In the genomic region with DNA sequence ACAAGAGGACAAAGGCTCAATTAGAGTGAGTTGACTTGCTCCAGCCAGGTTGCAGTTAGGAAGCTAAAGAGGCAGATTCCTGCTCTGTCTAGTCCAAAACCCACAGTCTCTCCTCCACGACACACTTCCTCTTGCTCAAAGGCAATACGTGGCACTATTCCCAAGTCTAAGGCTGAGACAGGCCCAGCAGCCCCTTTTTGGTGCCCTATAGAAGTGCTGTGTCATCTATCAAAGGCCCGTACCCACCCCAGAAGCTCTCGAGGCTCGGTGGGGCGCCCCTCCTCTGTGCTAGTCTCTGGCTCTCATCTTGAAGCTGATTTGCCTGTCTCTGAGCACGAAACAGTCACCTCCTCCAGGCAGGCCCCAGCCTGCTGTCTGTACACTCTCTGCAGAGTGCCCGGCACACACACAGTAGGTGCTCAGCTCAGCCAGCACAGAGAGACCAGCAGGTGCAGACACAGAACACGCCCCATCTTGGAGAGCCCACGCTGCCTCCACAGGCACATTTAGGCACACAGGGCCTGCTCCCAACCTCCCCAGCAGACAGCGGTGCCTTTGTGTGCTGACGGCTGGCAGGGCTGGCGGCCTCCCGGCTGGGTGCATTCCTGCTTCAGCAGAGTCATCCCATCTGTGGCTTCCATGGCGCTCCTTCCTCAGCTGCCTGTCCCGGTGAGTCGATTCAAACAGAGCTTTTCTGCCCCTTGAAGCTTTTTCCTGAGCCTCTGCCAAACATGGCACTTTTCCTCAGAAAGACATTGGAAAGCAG, we compare ENCODE assay signal across 8 cellular contexts. TPM values are rescaled to one million over a fixed set of nuclear protein-coding genes. Genes with fewer than 3 reads are reported as not detected.
DNase-seq lines count a peak whose midpoint lies in the region; ATAC-seq, FAIRE-seq and TF ChIP-seq lines count a peak whose summit lies in the region.

No MANE protein-coding gene starts in this region.

- H3K9me3 ChIP-seq in RWPE2 (ENCODE audit: severe bottlenecking): no peaks in the 10 kb centered on the region
- H3K9me3 ChIP-seq in HepG2 (ENCODE audit: low read length): no peaks in the 10 kb centered on the region
- H3K9me3 ChIP-seq in suprapubic skin: no peaks in the 10 kb centered on the region

- H4K20me1 ChIP-seq in GM23338 (replicated peaks; ENCODE audit: insufficient read depth) (peaks cover 38% of the 10 kb centered on the region), HepG2 (ENCODE audit: insufficient read depth, low read length) (peaks cover 4% of the 10 kb centered on the region; the same call in 1 of the 2 replicates)

- H3K4me3 ChIP-seq in GM23338 (no peak overlapping the region), RWPE2 (ENCODE audit: severe bottlenecking) (no peak overlapping the region), HepG2 (replicated peaks in 1 of 3; ENCODE audit: insufficient read depth in 1 of 3, low read depth in 2 of 3, low read length in 3 of 3) (no peak overlapping the region), suprapubic skin (no peak overlapping the region)

- H3K4me1 Mint-ChIP-seq in GM23338: peaks cover 73% of the 10 kb centered on the region

- intact Hi-C loops in HepG2 (cut with micrococcal nuclease; ENCODE audit: unreplicated experiment): no loop called here
- intact Hi-C loops in posterior vena cava (cut with DNase I): loop anchor here in 1 of 2 donors (5.0 to 10.0 kb wide), 2 partner anchors 32 to 1550 kb away; no protein-coding TSS in a partner anchor

- peaks cover 13% of the 10 kb centered on the region for H3K27me3 Mint-ChIP-seq in GM23338 (ENCODE audit: insufficient read depth, low read depth, poor library complexity)

- peaks cover 97% of the 10 kb centered on the region for H3K79me2 ChIP-seq in GM23338 (replicated peaks; ENCODE audit: insufficient read depth)
- peaks cover 65% of the 10 kb centered on the region for H3K79me2 ChIP-seq in HepG2 (ENCODE audit: insufficient read depth, low read length)

- peaks cover 86% of the 10 kb centered on the region for H3K36me3 Mint-ChIP-seq in GM23338 (ENCODE audit: low read depth)

- H2AFZ ChIP-seq in GM23338: no peak overlapping the region
- H2AFZ ChIP-seq in HepG2 (ENCODE audit: low read length): no peak overlapping the region

- no peak overlapping the region for H3K9ac ChIP-seq in HepG2 (ENCODE audit: insufficient read depth, low read depth, low read length)

- ATAC-seq in GM23338 (peak; percentile 35), RWPE2 (ENCODE audit: low read depth) (no peak), HepG2 (peak; percentile 21; the same call in 2 of the 3 replicates), GM18520 (IDR thresholded peaks at IDR 0.05; ENCODE audit: unreplicated experiment) (no peak)

- H3K4me2 ChIP-seq in GM23338 (no peak overlapping the region), HepG2 (ENCODE audit: low read depth, low read length) (no peak overlapping the region)

- no peak for FAIRE-seq in HepG2 (lab: Jason Lieb, UNC)

- TF ChIP-seq EP300 in HepG2 (IDR thresholded peaks at IDR 0.05; ENCODE audit: low read depth in 2 of 2, low read length in 2 of 2): no peak
- TF ChIP-seq EP300 in HepG2 (CRISPR knock-in tag; IDR thresholded peaks at IDR 0.05; ENCODE audit: borderline replicate concordance): no peak
- no peak for TF ChIP-seq EP300 in suprapubic skin (IDR thresholded peaks at IDR 0.05)

- TF ChIP-seq RAD21 in HepG2 (CRISPR knock-in tag; IDR thresholded peaks at IDR 0.05): no peak

- no peak for TF ChIP-seq CTCF in GM23338 (conservative IDR thresholded peaks at IDR 0.05; ENCODE audit: low read depth in 2 of 2)
- no peak for TF ChIP-seq CTCF in RWPE2 (IDR thresholded peaks at IDR 0.05; ENCODE audit: poor library complexity, severe bottlenecking)
- no peak for TF ChIP-seq CTCF in HepG2 (CRISPR knock-in tag; IDR thresholded peaks at IDR 0.05)
- no peak for TF ChIP-seq CTCF in suprapubic skin (IDR thresholded peaks at IDR 0.05)

- CTCF ChIA-PET in HepG2 (lab: Yijun Ruan, JAX; ENCODE audit: low intra/inter-chr PET ratio, low total read pairs): no interaction called here

- in situ Hi-C loops in HepG2 (cut with HindIII; ENCODE audit: extremely low pct_ligation_motif_present, low pct_unique_long_range_greater_than_20kb): no loop called here

- H3K9me3 Mint-ChIP-seq in GM23338: no peaks in the 10 kb centered on the region

- H3K27ac ChIP-seq in GM23338 (ENCODE audit: low read depth) (peak overlapping the region; percentile 81), RWPE2 (ENCODE audit: poor library complexity, severe bottlenecking) (peak overlapping the region; percentile 100), HepG2 (ENCODE audit: extremely low read length, insufficient read depth, low read length) (no peak overlapping the region), suprapubic skin (peak overlapping the region; percentile 93)

- no peaks in the 10 kb centered on the region for H3K9me2 ChIP-seq in GM23338 (ENCODE audit: insufficient read depth)

- WGBS in HepG2 (ENCODE audit: low lambda C conversion rate): 97% methylated on average over 17 of the region's 17 CpGs
- WGBS in suprapubic skin: 34% methylated on average over 12 of the region's 17 CpGs

- no TSS peak for BruUV-seq in HepG2 (replicated peaks; lab: Mats Ljungman, UMichigan)

- POLR2A ChIA-PET in HepG2 (lab: Yijun Ruan, JAX): interaction anchor here (4.7 kb wide), 1 partner anchor 16 kb away, joined by 36 read pairs; no protein-coding TSS in a partner anchor

- no peak overlapping the region for H3K4me3 Mint-ChIP-seq in GM23338

- DNase-seq in GM23338 (ENCODE audit: low spot score) (no peak), RWPE2 (ENCODE audit: low spot score) (peak; percentile 66), HepG2 (ENCODE audit: low spot score) (no peak), suprapubic skin (ENCODE audit: low spot score in 2 of 2) (no peak), posterior vena cava (ENCODE audit: low spot score) (no peak), 8988T (no peak)
- DNase-seq in central memory CD4-positive, alpha-beta T cell: peak; percentile 38

- no peaks in the 10 kb centered on the region for H3K27me3 ChIP-seq in GM23338 (ENCODE audit: insufficient read depth)
- no peaks in the 10 kb centered on the region for H3K27me3 ChIP-seq in RWPE2 (ENCODE audit: insufficient read depth, poor library complexity, severe bottlenecking)
- no peaks in the 10 kb centered on the region for H3K27me3 ChIP-seq in HepG2 (ENCODE audit: control insufficient read depth in 1 of 2, insufficient read depth in 2 of 2, low read length in 2 of 2)
- H3K27me3 ChIP-seq in suprapubic skin: no peaks in the 10 kb centered on the region

- H3K36me3 ChIP-seq in GM23338 (ENCODE audit: insufficient read depth) (peaks cover 33% of the 10 kb centered on the region), RWPE2 (ENCODE audit: low read depth) (peaks cover 91% of the 10 kb centered on the region), HepG2 (replicated peaks in 1 of 2; ENCODE audit: control insufficient read depth in 1 of 2, insufficient read depth in 2 of 2, low read length in 2 of 2) (peaks cover 59 to 95% of the 10 kb centered on the region in 2 experiments), suprapubic skin (peaks cover 23% of the 10 kb centered on the region)

- TF ChIP-seq POLR2A in HepG2 (IDR thresholded peaks at IDR 0.05; ENCODE audit: insufficient read depth in 1 of 2, low read depth in 2 of 2, low read length in 2 of 2): no peak
- no peak for TF ChIP-seq POLR2A in suprapubic skin (IDR thresholded peaks at IDR 0.05)

- H3K4me1 ChIP-seq in GM23338 (ENCODE audit: insufficient read depth): peaks cover 28% of the 10 kb centered on the region
- peaks cover 92% of the 10 kb centered on the region for H3K4me1 ChIP-seq in RWPE2 (ENCODE audit: insufficient read depth, poor library complexity, severe bottlenecking)
- peaks cover 37% of the 10 kb centered on the region for H3K4me1 ChIP-seq in HepG2 (ENCODE audit: insufficient read depth, low read length)
- peaks cover 99% of the 10 kb centered on the region for H3K4me1 ChIP-seq in suprapubic skin

- H3K27ac Mint-ChIP-seq in GM23338: peak overlapping the region; percentile 91

- H3F3A ChIP-seq in GM23338 (replicated peaks; ENCODE audit: low read depth): peaks cover 4% of the 10 kb centered on the region; the same call in 1 of the 2 replicates

TF ChIP-seq in GM23338, 12 proteins besides CTCF, POLR2A, EP300 and RAD21:
- TF ChIP-seq NANOG (IDR thresholded peaks at IDR 0.05; ENCODE audit: borderline replicate concordance) (no peak), JUNB (IDR thresholded peaks at IDR 0.05; ENCODE audit: unreplicated experiment) (no peak), ZNF331 (CRISPR knock-in tag; IDR thresholded peaks at IDR 0.05; ENCODE audit: low read depth) (no peak)

RNA-seq across cellular contexts. Expression of a gene that starts 52.7 kb away (rescaled TPM):
- total RNA-seq in GM23338 (2014; rRNA removed; shearing (Covaris generic)): 204 and 233 TPM in 2 replicates
- polyA plus RNA-seq in GM23338 (2016; fragmentation: Nextera tagmentation; extraction: Ambion mirVana): 55.4 and 58.4 TPM in 2 replicates
- total RNA-seq in HepG2 (2016; rRNA removed; fragmentation: Illumina TruSeq; extraction: Trizol): 98.5 and 125 TPM in 2 replicates
- total RNA-seq in HepG2 (2016; cell fraction: cytosol; rRNA removed; fragmentation: Illumina TruSeq; extraction: Trizol; ENCODE audit: low read depth): 28.5 and 28.7 TPM in 2 replicates
- 92.9 and 102 TPM in 2 replicates for total RNA-seq in HepG2 (2016; cell fraction: insoluble cytoplasmic fraction; rRNA removed; fragmentation: Illumina TruSeq; extraction: Trizol)
- 39.3 and 47.1 TPM in 2 replicates for total RNA-seq in HepG2 (2016; cell fraction: membrane; rRNA removed; fragmentation: Illumina TruSeq; extraction: Trizol)
- 73.0 and 81.6 TPM in 2 replicates for total RNA-seq in HepG2 (2016; cell fraction: nucleus; rRNA removed; fragmentation: Illumina TruSeq; extraction: Trizol)
- polyA plus RNA-seq in HepG2 (2011; rRNA removed): 50.7 and 60.6 TPM in 2 replicates
- polyA plus RNA-seq in HepG2 (2011; cell fraction: cytosol; rRNA removed): 31.6 and 39.3 TPM in 2 replicates
- 68.4 and 91.3 TPM in 2 replicates for polyA plus RNA-seq in HepG2 (2011; cell fraction: nucleus; rRNA removed)
- 88.3 and 93.4 TPM in 2 replicates for polyA plus RNA-seq in HepG2 (2012)
- polyA plus RNA-seq in HepG2 (2016; cell fraction: cytosol; fragmentation: Illumina TruSeq; extraction: Trizol; ENCODE audit: low read depth): 3.6 and 4.2 TPM in 2 replicates
- 72.0 and 110 TPM in 2 replicates for polyA plus RNA-seq in HepG2 (2016; cell fraction: insoluble cytoplasmic fraction; fragmentation: Illumina TruSeq; extraction: Trizol; ENCODE audit: low read depth)
- polyA plus RNA-seq in HepG2 (2016; cell fraction: membrane; fragmentation: Illumina TruSeq; extraction: Trizol; ENCODE audit: low read depth): 8.1 and 11.6 TPM in 2 replicates
- polyA plus RNA-seq in HepG2 (2016; cell fraction: nucleus; fragmentation: Illumina TruSeq; extraction: Trizol; ENCODE audit: insufficient read depth, low read depth): 106 and 113 TPM in 2 replicates
- 124 and 180 TPM in 2 replicates for polyA minus RNA-seq in HepG2 (2011; rRNA and poly(A)+ RNA removed; ENCODE audit: low replicate concordance)
- 125 and 176 TPM in 2 replicates for polyA minus RNA-seq in HepG2 (2011; cell fraction: cytosol; rRNA and poly(A)+ RNA removed)
- polyA minus RNA-seq in HepG2 (2011; cell fraction: nucleus; rRNA and poly(A)+ RNA removed): 61.9 and 97.5 TPM in 2 replicates
- 100 to 1,000 TPM; 284 to 323 (median 294) TPM for total RNA-seq in suprapubic skin
- total RNA-seq in posterior vena cava: 100 to 1,000 TPM; 831 to 938 TPM

Comparison
In these comparisons a context has a peak if more than half of its experiments do, and no peak if none do; other contexts are left out.
1. ATAC-seq: peak in GM23338 (single experiment) and HepG2 (single experiment); none in RWPE2 (single experiment) and GM18520 (single experiment).
2. DNase-seq: peak in RWPE2 (single experiment) and central memory CD4-positive, alpha-beta T cell (single experiment); none in GM23338 (single experiment), HepG2 (single experiment), suprapubic skin (0 of 2), posterior vena cava (single experiment) and 8988T (single experiment).